ENCODE assay signal across 23 cellular contexts in the genomic region with DNA sequence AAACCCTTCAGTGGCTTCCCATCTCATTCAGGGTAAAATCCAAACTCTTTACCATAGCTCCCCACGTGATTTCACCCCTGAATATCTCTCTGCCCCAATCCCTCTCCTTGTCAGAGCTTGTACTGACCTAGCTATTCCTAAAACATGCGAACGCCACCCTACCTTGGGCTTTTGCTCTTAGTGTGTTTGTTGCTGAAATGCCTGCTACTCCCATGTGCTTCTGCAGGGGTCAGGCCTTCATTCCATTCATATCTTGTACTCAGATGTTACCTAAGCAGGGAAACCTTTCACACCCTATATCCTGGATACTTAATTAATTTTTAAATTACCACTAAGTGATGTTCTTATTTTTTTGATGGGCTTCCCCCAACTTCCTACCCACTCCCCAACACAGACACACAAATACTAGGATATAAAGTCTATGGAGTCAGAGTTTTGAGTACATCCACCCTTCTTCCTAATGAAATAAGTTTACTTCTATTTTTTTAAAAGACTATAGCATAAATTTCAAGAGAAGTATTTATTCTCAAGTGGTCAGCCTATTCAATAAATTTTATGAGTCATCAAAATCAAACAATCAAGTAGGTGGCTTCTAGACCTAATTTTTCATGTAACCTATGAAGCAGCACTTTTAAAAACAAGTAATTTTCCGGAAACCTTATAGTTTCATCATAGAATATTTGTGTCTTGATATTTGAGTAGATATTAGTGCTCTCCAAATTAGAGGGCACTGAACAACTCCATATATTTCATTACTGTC.
DNase-seq lines count a peak whose midpoint lies in the region; ATAC-seq, FAIRE-seq and TF ChIP-seq lines count a peak whose summit lies in the region.
"Had no signal": no experiment of that assay in that cellular context is flagged by ENCODE, and none has a peak within 500 bp of the region (broad histone marks: within the 10 kb centered on the region; RNA-seq: fewer than 3 reads in every experiment).

No MANE protein-coding gene starts in this region.

- H2BK120ac ChIP-seq in H1 (replicated peaks; ENCODE audit: low read depth, low read length): no peak overlapping the region

- no peak overlapping the region for H3K14ac ChIP-seq in H1 (ENCODE audit: insufficient read length)

- H3K27me3 ChIP-seq in H7 (ENCODE audit: control insufficient read depth, insufficient read depth, low read length) (no peaks in the 10 kb centered on the region), H1 (replicated peaks in 1 of 4; ENCODE audit: control insufficient read depth in 3 of 4, extremely low read depth in 1 of 4, insufficient read depth in 3 of 4, low read length in 3 of 4) (no peaks in the 10 kb centered on the region), right lobe of liver (no peaks in the 10 kb centered on the region), prostate gland (replicated peaks; ENCODE audit: insufficient read depth) (no peaks in the 10 kb centered on the region)

- H2BK15ac ChIP-seq in H1 (ENCODE audit: low read length): no peak overlapping the region

- H3K9ac ChIP-seq in H1 (replicated peaks in 1 of 4; ENCODE audit: extremely low read depth in 1 of 4, low read depth in 3 of 4, low read length in 3 of 4): no peak overlapping the region

- H3K27ac ChIP-seq in H1 (ENCODE audit: low read depth, low read length) (no peak overlapping the region), right lobe of liver (no peak overlapping the region), prostate gland (no peak overlapping the region)
- H3K27ac ChIP-seq: lower lobe of right lung, skin epidermis had no signal

- no peak overlapping the region for H4K5ac ChIP-seq in H1 (ENCODE audit: insufficient read length, low read depth, low read length)

- H3K4me2 ChIP-seq in H1 (ENCODE audit: insufficient read depth in 1 of 2, low read depth in 2 of 2, low read length in 2 of 2): no peak overlapping the region

- peak in 3 of 4 donors; percentile 13 to 38 (median 18) for ATAC-seq in right lobe of liver
- ATAC-seq: Right ventricle myocardium inferior had no signal

- DNase-seq in H7 (peak; percentile 22), NCI-H226 (peak; percentile 36), H1 (ENCODE audit: low read depth in 1 of 2, low spot score in 2 of 2) (no peak), right lobe of liver (no peak), NOMO-1 treated with DMSO at 0.1 percent for 48 hours (lab: John Stamatoyannopoulos, UW; ENCODE audit: unreplicated experiment) (no peak), activated gamma-delta T cell treated with Interleukin-2 at 50 U/mL for 16 hours (no peak), prostate gland (ENCODE audit: low spot score) (no peak), globus pallidus (ENCODE audit: low spot score) (no peak)
- DNase-seq: activated B cell treated with CpG ODN at 0.5 μM for 24 hours; activated CD4-positive, alpha-beta T cell treated with anti-CD3 and anti-CD28 coated beads, Interleukin-2, amount 50 U/mL, for 4 hours; activated CD8-positive, alpha-beta memory T cell treated with anti-CD3 and anti-CD28 coated beads, Interleukin-2, amount 50 U/mL, for 4 hours; CD4-positive, alpha-beta T cell; foreskin fibroblast; HFFc6; lower lobe of right lung; NCI-H1048; NCI-H187 treated with DMSO at 0.1 percent for 48 hours; NCI-H2227 treated with DMSO at 0.1 percent for 48 hours; NCI-H774; OCI-M1; stimulated activated CD4-positive, alpha-beta T cell treated with anti-CD3 and anti-CD28 coated beads, Interleukin-2, amount 100 ng/mL, for 24 hours had no signal

- H4K8ac ChIP-seq in H1 (ENCODE audit: extremely low read depth, insufficient read depth, low read length): no peak overlapping the region

- TF ChIP-seq POLR2A in H1 (IDR thresholded peaks at IDR 0.05; ENCODE audit: control extremely low read depth in 1 of 2, low read depth in 2 of 2, low read length in 2 of 2) (no peak), right lobe of liver (IDR thresholded peaks at IDR 0.05) (no peak), prostate gland (IDR thresholded peaks at IDR 0.05) (no peak)

- H3K36me3 ChIP-seq in H7 (replicated peaks; ENCODE audit: control insufficient read depth, insufficient read depth, low read length): no peaks in the 10 kb centered on the region
- H3K36me3 ChIP-seq in H1 (ENCODE audit: control insufficient read depth in 2 of 4, insufficient read depth in 4 of 4, low read length in 3 of 4): no peaks in the 10 kb centered on the region
- H3K36me3 ChIP-seq in right lobe of liver: no peaks in the 10 kb centered on the region
- H3K36me3 ChIP-seq in prostate gland: no peaks in the 10 kb centered on the region
- H3K36me3 ChIP-seq: lower lobe of right lung had no signal

- intact Hi-C loops in right lobe of liver (cut with DNase I): no loop called here
- intact Hi-C loops in prostate gland (cut with DNase I): no loop called here

- H3K9me3 ChIP-seq in H1 (ENCODE audit: insufficient read depth in 2 of 2, low read depth in 1 of 2, low read length in 1 of 2): no peaks in the 10 kb centered on the region
- H3K9me3 ChIP-seq in right lobe of liver: no peaks in the 10 kb centered on the region
- no peaks in the 10 kb centered on the region for H3K9me3 ChIP-seq in prostate gland
- H3K9me3 ChIP-seq: lower lobe of right lung had no signal

- no peak overlapping the region for H4K91ac ChIP-seq in H1 (replicated peaks; ENCODE audit: insufficient read length, low read length)

- WGBS in H1 (ENCODE audit: extremely low coverage in 1 of 2, insufficient coverage in 1 of 2, insufficient read length in 1 of 2, insufficient replicate concordance in 2 of 2, low coverage in 1 of 2, low lambda C conversion rate in 2 of 2, missing lambda C conversion rate in 1 of 2), 2 experiments: 78% methylated on average over 4 of the region's 4 CpGs; no CpG with 5 or more reads in 1 of the 2 experiments
- WGBS in right lobe of liver (ENCODE audit: insufficient coverage, low coverage, low lambda C conversion rate, missing lambda C conversion rate): 86% methylated on average over 4 of the region's 4 CpGs
- WGBS in prostate gland: 94% methylated on average over 4 of the region's 4 CpGs

- peak; percentile 17 to 36; a peak in 2 of 4 replicates for TF ChIP-seq RAD21 in H1 (IDR thresholded peaks at IDR 0.05 in 1 of 2, conservative IDR thresholded peaks at IDR 0.05 in 1 of 2; ENCODE audit: low read depth in 2 of 2, low read length in 2 of 2)

- no peak overlapping the region for H3K56ac ChIP-seq in H1 (replicated peaks; ENCODE audit: insufficient read length, low read depth, low read length)

- no peak overlapping the region for H2BK5ac ChIP-seq in H1 (ENCODE audit: low read depth, low read length)

- H3K23ac ChIP-seq in H1 (ENCODE audit: insufficient read length): no peak overlapping the region

- H2BK12ac ChIP-seq in H1 (ENCODE audit: low read depth, low read length): no peak overlapping the region

- FAIRE-seq in H1 (lab: Jason Lieb, UNC): peak; percentile 32

- peaks cover 0 to 2% (median 0%) of the 10 kb centered on the region in 4 experiments; a peak in 1 of 7 replicates for H3K4me1 ChIP-seq in H1 (replicated peaks in 1 of 4; ENCODE audit: control insufficient read depth in 3 of 4, insufficient read depth in 4 of 4, low read length in 3 of 4)
- H3K4me1 ChIP-seq in right lobe of liver: no peaks in the 10 kb centered on the region
- H3K4me1 ChIP-seq in prostate gland (replicated peaks): no peaks in the 10 kb centered on the region

- no peak for TF ChIP-seq EP300 in H1 (IDR thresholded peaks at IDR 0.05; ENCODE audit: borderline replicate concordance in 1 of 2, low read depth in 2 of 2, low read length in 2 of 2)

- H3K4me3 ChIP-seq in H7 (ENCODE audit: insufficient read depth, low read depth, low read length) (no peak overlapping the region), H1 (ENCODE audit: extremely low read depth in 1 of 4, insufficient read depth in 2 of 4, low read depth in 3 of 4, low read length in 4 of 4) (no peak overlapping the region), right lobe of liver (no peak overlapping the region), prostate gland (no peak overlapping the region)
- H3K4me3 ChIP-seq: lower lobe of right lung, skin epidermis had no signal

- TF ChIP-seq CTCF in H1 (IDR thresholded peaks at IDR 0.05; ENCODE audit: control extremely low read depth in 1 of 3, insufficient read depth in 1 of 3, low read depth in 1 of 3, low read length in 3 of 3) (peak in 1 of 3 experiments; percentile 48; a peak in 1 of 4 replicates), right lobe of liver (IDR thresholded peaks at IDR 0.05) (peak in 1 of 4 donors; percentile 6), prostate gland (IDR thresholded peaks at IDR 0.05) (no peak)

- H2AK5ac ChIP-seq in H1 (ENCODE audit: low read depth, low read length): no peak overlapping the region

- no peak overlapping the region for H2AFZ ChIP-seq in H1 (ENCODE audit: low read length)

- no peaks in the 10 kb centered on the region for H3K23me2 ChIP-seq in H1 (ENCODE audit: low read depth, low read length)

- CTCF ChIA-PET in H1 (lab: Charles Lee; ENCODE audit: partially characterized antibody): interaction anchor here (0.6 to 1.6 kb wide), 9 partner anchors 10 to 665 kb away, joined by 3 to 8 read pairs (median 5); no protein-coding TSS in a partner anchor

- peaks cover 2% of the 10 kb centered on the region in 2 experiments for H4K20me1 ChIP-seq in H1 (replicated peaks in 1 of 2; ENCODE audit: control insufficient read depth in 1 of 2, insufficient read depth in 2 of 2, low read length in 2 of 2)

- no peak overlapping the region for H3K4ac ChIP-seq in H1 (replicated peaks; ENCODE audit: insufficient read length, low read depth, low read length)

- H2BK20ac ChIP-seq in H1 (ENCODE audit: low read length): no peak overlapping the region

- H3K79me1 ChIP-seq in H1 (ENCODE audit: low read depth, low read length): no peaks in the 10 kb centered on the region

- no peak overlapping the region for H3K18ac ChIP-seq in H1 (ENCODE audit: extremely low read depth, low read length)

- no peaks in the 10 kb centered on the region for H3K79me2 ChIP-seq in H1 (ENCODE audit: control insufficient read depth in 1 of 2, insufficient read depth in 2 of 2, low read length in 2 of 2)

- POLR2A ChIA-PET in H1 (lab: Charles Lee; ENCODE audit: partially characterized antibody): no interaction called here

TF ChIP-seq in H1, 55 proteins besides CTCF, POLR2A, EP300 and RAD21 (continues in another document):
- TF ChIP-seq EGR1 (IDR thresholded peaks at IDR 0.05; ENCODE audit: borderline replicate concordance, low read depth, low read length) (no peak), SRF (IDR thresholded peaks at IDR 0.05; ENCODE audit: low read depth, low read length) (no peak), CBX8 (IDR thresholded peaks at IDR 0.05; ENCODE audit: borderline replicate concordance, low read depth, low read length) (no peak), RBBP5 (IDR thresholded peaks at IDR 0.05; ENCODE audit: borderline replicate concordance, low read depth, low read length) (no peak), SIN3A (conservative IDR thresholded peaks at IDR 0.05 in 1 of 2, IDR thresholded peaks at IDR 0.05 in 1 of 2; ENCODE audit: low read depth in 1 of 2, low read length in 2 of 2) (no peak), FOSL1 (IDR thresholded peaks at IDR 0.05; ENCODE audit: insufficient read depth, low read depth, low read length) (no peak), CREB1 (IDR thresholded peaks at IDR 0.05) (no peak), JUN (IDR thresholded peaks at IDR 0.05; ENCODE audit: low read depth, low read length) (no peak), TAF1 (IDR thresholded peaks at IDR 0.05; ENCODE audit: low read depth, low read length) (no peak), YY1 (IDR thresholded peaks at IDR 0.05; ENCODE audit: low read depth, low read length) (no peak)

Comparison
In these comparisons a context has a peak if more than half of its experiments do, and no peak if none do; other contexts are left out.
1. DNase-seq: peak in H7 (single experiment) and NCI-H226 (single experiment); none in H1 (0 of 2), right lobe of liver (0 of 3), NOMO-1 treated with DMSO at 0.1 percent for 48 hours (single experiment), activated gamma-delta T cell treated with Interleukin-2 at 50 U/mL for 16 hours (single experiment), prostate gland (single experiment) and globus pallidus (single experiment).